In the genomic region with DNA sequence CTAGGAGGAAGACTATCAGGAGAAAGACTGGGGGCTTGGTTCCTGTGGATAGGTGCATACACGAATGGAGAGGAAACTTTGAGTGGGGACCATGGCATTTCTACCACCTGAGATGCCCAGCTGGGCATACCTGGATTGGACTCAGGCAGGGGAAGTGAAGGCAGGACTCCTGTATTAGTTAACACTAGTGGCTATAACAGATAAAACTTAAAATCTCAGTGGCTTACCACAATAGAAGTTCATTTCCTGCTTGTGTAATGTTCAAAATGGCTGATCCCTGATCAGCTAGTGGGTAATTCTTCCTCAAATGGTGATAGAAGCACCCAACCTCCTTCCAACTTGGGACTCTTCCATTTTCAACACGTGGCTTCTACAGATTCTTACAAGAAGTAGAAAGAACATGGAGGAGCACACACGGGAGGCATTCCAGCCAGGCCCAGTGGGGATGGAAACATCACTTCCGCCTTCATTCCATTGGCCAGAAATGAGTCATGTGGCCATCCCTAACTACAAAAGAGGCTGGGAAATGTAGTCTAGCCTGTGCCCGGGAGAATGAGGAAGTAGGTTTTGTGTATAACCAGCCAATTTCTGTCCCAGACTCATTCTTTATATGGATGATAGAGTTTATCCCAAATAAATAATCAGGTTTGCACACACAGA, we compare ENCODE assay signal across 8 cellular contexts.
A peak's percentile ranks its signal among the peaks of the same experiment; 100 is the strongest.
DNase-seq lines count a peak whose midpoint lies in the region; ATAC-seq and TF ChIP-seq lines count a peak whose summit lies in the region.

No MANE protein-coding gene starts in this region.

- no peaks in the 10 kb centered on the region for H3K4me1 ChIP-seq in Peyer's patch
- H3K4me1 ChIP-seq in vagina = no peaks in the 10 kb centered on the region

- TF ChIP-seq POLR2A in Peyer's patch (IDR thresholded peaks at IDR 0.05) (no peak), vagina (IDR thresholded peaks at IDR 0.05) (no peak)

- H3K36me3 ChIP-seq in Peyer's patch = no peaks in the 10 kb centered on the region
- no peaks in the 10 kb centered on the region for H3K36me3 ChIP-seq in vagina

- no peaks in the 10 kb centered on the region for H3K27me3 ChIP-seq in Peyer's patch
- no peaks in the 10 kb centered on the region for H3K27me3 ChIP-seq in dorsolateral prefrontal cortex
- H3K27me3 ChIP-seq in vagina = no peaks in the 10 kb centered on the region

- ATAC-seq in GM19035 (IDR thresholded peaks at IDR 0.05; ENCODE audit: unreplicated experiment) = peak; percentile 69
- peak; percentile 62 for ATAC-seq in HG03460 (IDR thresholded peaks at IDR 0.05; ENCODE audit: unreplicated experiment)

- intact Hi-C loops in dorsolateral prefrontal cortex (cut with DNase I) = loop anchor here in 1 of 2 donors (1.0 to 5.0 kb wide), 3 partner anchors 164 to 735 kb away; no protein-coding TSS in a partner anchor
- intact Hi-C loops in vagina (cut with DNase I) = no loop called here

- TF ChIP-seq CTCF in Peyer's patch (IDR thresholded peaks at IDR 0.05) (no peak), dorsolateral prefrontal cortex (IDR thresholded peaks at IDR 0.05 in 54 of 56, conservative IDR thresholded peaks at IDR 0.05 in 2 of 56; ENCODE audit: low read depth in 1 of 56, partially characterized antibody in 56 of 56) (peak in 4 of 56 donors; percentile 8 to 23 (median 14)), vagina (IDR thresholded peaks at IDR 0.05) (no peak)

- H3K9me3 ChIP-seq in Peyer's patch = no peaks in the 10 kb centered on the region
- H3K9me3 ChIP-seq in vagina = no peaks in the 10 kb centered on the region

- DNase-seq in DMS53 (lab: John Stamatoyannopoulos, UW) (peak; percentile 71), Peyer's patch (peak in 2 of 3 donors; percentile 22 to 55), dorsolateral prefrontal cortex (peak in 9 of 10 donors; percentile 68 to 90 (median 79)), myocyte (ENCODE audit: low read depth) (peak; percentile 41), vagina (ENCODE audit: extremely low spot score in 2 of 2) (no peak)
- no peak for DNase-seq in effector CD8-positive, alpha-beta T cell (lab: John Stamatoyannopoulos, UW)

- H3K27ac ChIP-seq in Peyer's patch = no peak overlapping the region
- H3K27ac ChIP-seq in dorsolateral prefrontal cortex = peak overlapping the region; percentile 43 to 99 (median 96)
- no peak overlapping the region for H3K27ac ChIP-seq in vagina

- H3K4me3 ChIP-seq in Peyer's patch = no peak overlapping the region
- peak overlapping the region in 56 of 59 donors; percentile 4 to 68 (median 44) for H3K4me3 ChIP-seq in dorsolateral prefrontal cortex
- H3K4me3 ChIP-seq in vagina = no peak overlapping the region

Comparison
In these comparisons a context has a peak if more than half of its experiments do, and no peak if none do; other contexts are left out.
1. DNase-seq: peak in DMS53 (single experiment), Peyer's patch (2 of 3), dorsolateral prefrontal cortex (9 of 10) and myocyte (single experiment); none in effector CD8-positive, alpha-beta T cell (single experiment) and vagina (0 of 2).
2. H3K27ac ChIP-seq: peak in dorsolateral prefrontal cortex (59 of 59); none in Peyer's patch (0 of 4) and vagina (single experiment).
3. H3K4me3 ChIP-seq: peak in dorsolateral prefrontal cortex (56 of 59); none in Peyer's patch (0 of 4) and vagina (0 of 2).